ENCODE assay signal across 28 cellular contexts in genomic region chr3:167091186-167091585, GRCh38.
DNase-seq lines count a peak whose midpoint lies in the region; ATAC-seq and TF ChIP-seq lines count a peak whose summit lies in the region.
"Had no signal": no experiment of that assay in that cellular context is flagged by ENCODE, and none has a peak within 500 bp of the region (broad histone marks: within the 10 kb centered on the region; RNA-seq: fewer than 3 reads in every experiment).

No MANE protein-coding gene starts in this region.

- H3K9me3 Mint-ChIP-seq in glutamatergic neuron (ENCODE audit: unreplicated experiment) = no peaks in the 10 kb centered on the region
- H3K9me3 Mint-ChIP-seq: activated CD4-positive, alpha-beta memory T cell treated with anti-CD3 and anti-CD28 coated beads for 36 hours; activated naive CD4-positive, alpha-beta T cell treated with anti-CD3 and anti-CD28 coated beads, Interleukin-2, amount 10 ng/mL, durations not matched to agents 7 days and 5 days; H9; nephron progenitor cell; T-helper 1 cell treated with Interleukin-12 subunit alpha and Interleukin-12 subunit beta and Interleukin-4 antibody, amounts not matched to agents 30 μg/mL and 1 μg/mL, for 36 hours had no signal

- peak overlapping the region; percentile 59 for H3K27ac Mint-ChIP-seq in glutamatergic neuron (ENCODE audit: unreplicated experiment)
- H3K27ac Mint-ChIP-seq: activated CD4-positive, alpha-beta memory T cell treated with anti-CD3 and anti-CD28 coated beads for 36 hours; activated naive CD4-positive, alpha-beta T cell treated with anti-CD3 and anti-CD28 coated beads, Interleukin-2, amount 10 ng/mL, durations not matched to agents 7 days and 5 days; brain; CD4-positive, alpha-beta T cell; H9; nephron progenitor cell; stimulated activated memory B cell treated with anti-CD40 and anti-IgM and Interleukin-4, amounts not matched to agents 10 μg/mL and 1 μg/mL and 100 μg/mL, for 72 hours; T-helper 1 cell treated with Interleukin-12 subunit alpha and Interleukin-12 subunit beta and Interleukin-4 antibody, amounts not matched to agents 30 μg/mL and 1 μg/mL, for 36 hours had no signal

- H3K4me3 Mint-ChIP-seq in glutamatergic neuron (ENCODE audit: unreplicated experiment) = no peak overlapping the region
- H3K4me3 Mint-ChIP-seq: activated CD4-positive, alpha-beta memory T cell treated with anti-CD3 and anti-CD28 coated beads for 36 hours; activated naive CD4-positive, alpha-beta T cell treated with anti-CD3 and anti-CD28 coated beads, Interleukin-2, amount 10 ng/mL, durations not matched to agents 7 days and 5 days; brain; CD4-positive, alpha-beta T cell; H9; nephron progenitor cell; stimulated activated memory B cell treated with anti-CD40 and anti-IgM and Interleukin-4, amounts not matched to agents 10 μg/mL and 1 μg/mL and 100 μg/mL, for 72 hours; T-helper 1 cell treated with Interleukin-12 subunit alpha and Interleukin-12 subunit beta and Interleukin-4 antibody, amounts not matched to agents 30 μg/mL and 1 μg/mL, for 36 hours had no signal

- H3K4me1 Mint-ChIP-seq in glutamatergic neuron (ENCODE audit: low read depth, unreplicated experiment) = peaks cover 6% of the 10 kb centered on the region
- H3K4me1 Mint-ChIP-seq: activated naive CD4-positive, alpha-beta T cell treated with anti-CD3 and anti-CD28 coated beads, Interleukin-2, amount 10 ng/mL, durations not matched to agents 7 days and 5 days; brain; H9; stimulated activated memory B cell treated with anti-CD40 and anti-IgM and Interleukin-4, amounts not matched to agents 10 μg/mL and 1 μg/mL and 100 μg/mL, for 72 hours had no signal

- TF ChIP-seq CTCF in glutamatergic neuron (IDR thresholded peaks at IDR 0.05; ENCODE audit: partially characterized antibody, unreplicated experiment) = no peak

- H3K36me3 Mint-ChIP-seq in glutamatergic neuron (ENCODE audit: unreplicated experiment) = no peaks in the 10 kb centered on the region
- H3K36me3 Mint-ChIP-seq: activated CD4-positive, alpha-beta memory T cell treated with anti-CD3 and anti-CD28 coated beads for 36 hours; activated naive CD4-positive, alpha-beta T cell treated with anti-CD3 and anti-CD28 coated beads, Interleukin-2, amount 10 ng/mL, durations not matched to agents 7 days and 5 days; brain; stimulated activated memory B cell treated with anti-CD40 and anti-IgM and Interleukin-4, amounts not matched to agents 10 μg/mL and 1 μg/mL and 100 μg/mL, for 72 hours had no signal

- H3K27me3 Mint-ChIP-seq in glutamatergic neuron (ENCODE audit: unreplicated experiment) = no peaks in the 10 kb centered on the region
- H3K27me3 Mint-ChIP-seq: activated CD4-positive, alpha-beta memory T cell treated with anti-CD3 and anti-CD28 coated beads for 36 hours; activated naive CD4-positive, alpha-beta T cell treated with anti-CD3 and anti-CD28 coated beads, Interleukin-2, amount 10 ng/mL, durations not matched to agents 7 days and 5 days; CD4-positive, alpha-beta T cell; stimulated activated memory B cell treated with anti-CD40 and anti-IgM and Interleukin-4, amounts not matched to agents 10 μg/mL and 1 μg/mL and 100 μg/mL, for 72 hours had no signal

- ATAC-seq in HG02870 (IDR thresholded peaks at IDR 0.05; ENCODE audit: unreplicated experiment) = no peak
- ATAC-seq: A549; esophagus mucosa; mucosa of descending colon; stimulated activated memory B cell treated with anti-CD40 and anti-IgM and Interleukin-4, amounts not matched to agents 10 μg/mL and 1 μg/mL and 100 μg/mL, for 72 hours had no signal

- DNase-seq in DMS 273 treated with DMSO at 0.1 percent for 48 hours (lab: John Stamatoyannopoulos, UW) (peak; percentile 50), NCI-H146 (lab: John Stamatoyannopoulos, UW) (peak; percentile 80), NCI-H82 (lab: John Stamatoyannopoulos, UW) (peak; percentile 96), glutamatergic neuron (no peak), T-helper 9 cell (no peak), NCI-H128 (lab: John Stamatoyannopoulos, UW; ENCODE audit: unreplicated experiment) (no peak), NCI-H1436 treated with DMSO at 0.1 percent for 48 hours (lab: John Stamatoyannopoulos, UW) (no peak)
- DNase-seq: activated CD4-positive, alpha-beta memory T cell treated with anti-CD3 and anti-CD28 coated beads for 36 hours; activated CD4-positive, CD25-positive, alpha-beta regulatory T cell treated with anti-CD3 and anti-CD28 coated beads, Interleukin-2, amount 50 U/mL, for 72 hours; activated naive CD4-positive, alpha-beta T cell treated with anti-CD3 and anti-CD28 coated beads, Interleukin-2, amount 10 ng/mL, durations not matched to agents 7 days and 5 days; adrenal gland; CD4-positive, alpha-beta T cell; dermis blood vessel endothelial cell; foreskin melanocyte; H9; IMR-90; mucosa of descending colon; MV-4-11; NCI-H1694; NCI-H774; nephron progenitor cell; transverse colon had no signal

Comparison
In these comparisons a context has a peak if more than half of its experiments do, and no peak if none do; other contexts are left out.
1. DNase-seq: peak in DMS 273 treated with DMSO at 0.1 percent for 48 hours (single experiment), NCI-H146 (single experiment) and NCI-H82 (single experiment); none in glutamatergic neuron (single experiment), T-helper 9 cell (single experiment), NCI-H128 (single experiment) and NCI-H1436 treated with DMSO at 0.1 percent for 48 hours (single experiment).